In the genomic region with DNA sequence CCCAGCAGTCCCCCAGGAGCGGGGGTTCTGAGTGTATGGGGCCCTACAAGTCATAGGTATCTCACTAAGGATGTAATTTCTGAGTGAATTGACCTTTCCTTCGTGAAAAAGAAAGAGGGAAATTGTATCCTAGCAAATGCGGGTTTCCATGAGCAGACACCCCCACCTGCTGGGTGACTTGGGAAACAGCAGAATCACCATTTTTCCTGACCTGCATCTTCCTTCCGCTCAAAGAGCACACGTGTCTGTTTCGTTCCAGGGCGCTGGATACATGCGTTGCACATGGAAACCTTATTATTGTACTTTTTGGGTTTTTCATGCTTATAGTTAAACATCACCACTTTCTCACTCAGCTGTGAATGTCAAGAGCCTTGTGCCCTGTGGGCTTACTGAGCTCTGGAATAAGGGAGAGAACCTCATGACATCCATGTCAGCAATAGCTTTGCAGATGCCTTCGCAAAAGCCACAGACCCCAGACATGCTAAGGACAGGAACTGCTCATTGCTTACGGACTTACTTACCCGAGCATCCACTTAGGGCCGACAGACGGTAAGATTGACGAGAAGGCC, we compare ENCODE assay signal across 9 cellular contexts.
DNase-seq lines count a peak whose midpoint lies in the region; ATAC-seq and TF ChIP-seq lines count a peak whose summit lies in the region.
"Had no signal": no experiment of that assay in that cellular context is flagged by ENCODE, and none has a peak within 500 bp of the region (broad histone marks: within the 10 kb centered on the region; RNA-seq: fewer than 3 reads in every experiment).

No MANE protein-coding gene starts in this region.

- H3K79me2 ChIP-seq in trophoblast cell (ENCODE audit: control insufficient read depth, insufficient read depth, low read length, poor library complexity) = no peaks in the 10 kb centered on the region

- H3K14ac ChIP-seq in trophoblast cell (ENCODE audit: low read length) = no peak overlapping the region

- no peak overlapping the region for H2BK120ac ChIP-seq in trophoblast cell (ENCODE audit: insufficient read depth, low read length, poor library complexity)

- H3K4me2 ChIP-seq in trophoblast cell (ENCODE audit: low read length) = no peak overlapping the region

- peak; percentile 75 for TF ChIP-seq CTCF in 22Rv1 (IDR thresholded peaks at IDR 0.05)
- peak; percentile 88 for TF ChIP-seq CTCF in fibroblast of the aortic adventitia (IDR thresholded peaks at IDR 0.05; ENCODE audit: insufficient read depth, low read length)

- H3K79me1 ChIP-seq in trophoblast cell (ENCODE audit: low read length) = no peaks in the 10 kb centered on the region

- no peak overlapping the region for H4K91ac ChIP-seq in trophoblast cell (ENCODE audit: low read depth, low read length)

- H3K27ac ChIP-seq in 22Rv1 = no peak overlapping the region
- H3K27ac ChIP-seq in trophoblast cell (ENCODE audit: low read depth, low read length) = no peak overlapping the region

- DNase-seq in ELF-1 (ENCODE audit: low read depth, low spot score) = peak; percentile 64
- DNase-seq in NCI-H2029 treated with DMSO at 0.1 percent for 48 hours (lab: John Stamatoyannopoulos, UW) = peak; percentile 7
- DNase-seq in activated CD4-positive, alpha-beta T cell treated with anti-CD3 and anti-CD28 coated beads, Interleukin-2, amount 50 U/mL, for 48 hours = peak; percentile 31 to 46
- peak; percentile 70 for DNase-seq in fibroblast of the aortic adventitia (ENCODE audit: low read depth)
- peak; percentile 37 to 82 for DNase-seq in trophoblast cell

- no peaks in the 10 kb centered on the region for H3K27me3 ChIP-seq in trophoblast cell (ENCODE audit: insufficient read depth, low read length)

- WGBS in trophoblast cell (ENCODE audit: extremely low coverage, insufficient coverage, insufficient read length) = no CpG with 5 or more reads among the region's 14 CpGs

- H3K4me3 ChIP-seq in fibroblast of the aortic adventitia (ENCODE audit: low read depth, low read length) (no peak overlapping the region), trophoblast cell (ENCODE audit: low read depth, low read length) (no peak overlapping the region)

- no peak overlapping the region for H3K4ac ChIP-seq in trophoblast cell (ENCODE audit: low read depth, low read length)

- no peak overlapping the region for H2AFZ ChIP-seq in trophoblast cell (ENCODE audit: insufficient read depth, low read length, poor library complexity)

- no peaks in the 10 kb centered on the region for H3K36me3 ChIP-seq in trophoblast cell (ENCODE audit: control insufficient read depth in 1 of 2, insufficient read depth in 2 of 2, low read length in 2 of 2)

- peaks cover 7 to 16% of the 10 kb centered on the region in 2 experiments for H3K4me1 ChIP-seq in trophoblast cell (ENCODE audit: control insufficient read depth in 1 of 2, insufficient read depth in 2 of 2, low read length in 2 of 2)

- no peak overlapping the region for H2BK5ac ChIP-seq in trophoblast cell (ENCODE audit: low read depth, low read length, poor library complexity)

- no peak overlapping the region for H2AK5ac ChIP-seq in trophoblast cell (ENCODE audit: low read length)

- no peak overlapping the region for H3K9ac ChIP-seq in trophoblast cell (ENCODE audit: low read length)

- ATAC-seq in GM18498 (IDR thresholded peaks at IDR 0.05; ENCODE audit: unreplicated experiment) = no peak
- ATAC-seq in GM19452 (IDR thresholded peaks at IDR 0.05; ENCODE audit: unreplicated experiment) = no peak
- ATAC-seq: stimulated activated naive CD8-positive, alpha-beta T cell treated with anti-CD3 and anti-CD28 coated beads, Interleukin-15, amount 100 ng/mL, for 72 hours had no signal

- no peak overlapping the region for H2BK12ac ChIP-seq in trophoblast cell (ENCODE audit: low read length)

- no peak overlapping the region for H4K12ac ChIP-seq in trophoblast cell (ENCODE audit: low read depth, low read length)

- H3K23ac ChIP-seq in trophoblast cell (ENCODE audit: low read length) = no peak overlapping the region

- no peaks in the 10 kb centered on the region for H3K9me3 ChIP-seq in trophoblast cell (ENCODE audit: insufficient read depth, low read depth, low read length)

- no peak overlapping the region for H3K18ac ChIP-seq in trophoblast cell (ENCODE audit: low read length)

- H4K8ac ChIP-seq in trophoblast cell (ENCODE audit: low read depth, low read length) = no peak overlapping the region

Comparison
In these comparisons a context has a peak if more than half of its experiments do, and no peak if none do; other contexts are left out.
1. DNase-seq: peak in every context shown above with its lines; median percentile 70 in fibroblast of the aortic adventitia; 64 in ELF-1; 60 in trophoblast cell; 38 in activated CD4-positive, alpha-beta T cell treated with anti-CD3 and anti-CD28 coated beads, Interleukin-2, amount 50 U/mL, for 48 hours; 7 in NCI-H2029 treated with DMSO at 0.1 percent for 48 hours.